Comparison of ENCODE assay signal across 8 cellular contexts in the genomic region with DNA sequence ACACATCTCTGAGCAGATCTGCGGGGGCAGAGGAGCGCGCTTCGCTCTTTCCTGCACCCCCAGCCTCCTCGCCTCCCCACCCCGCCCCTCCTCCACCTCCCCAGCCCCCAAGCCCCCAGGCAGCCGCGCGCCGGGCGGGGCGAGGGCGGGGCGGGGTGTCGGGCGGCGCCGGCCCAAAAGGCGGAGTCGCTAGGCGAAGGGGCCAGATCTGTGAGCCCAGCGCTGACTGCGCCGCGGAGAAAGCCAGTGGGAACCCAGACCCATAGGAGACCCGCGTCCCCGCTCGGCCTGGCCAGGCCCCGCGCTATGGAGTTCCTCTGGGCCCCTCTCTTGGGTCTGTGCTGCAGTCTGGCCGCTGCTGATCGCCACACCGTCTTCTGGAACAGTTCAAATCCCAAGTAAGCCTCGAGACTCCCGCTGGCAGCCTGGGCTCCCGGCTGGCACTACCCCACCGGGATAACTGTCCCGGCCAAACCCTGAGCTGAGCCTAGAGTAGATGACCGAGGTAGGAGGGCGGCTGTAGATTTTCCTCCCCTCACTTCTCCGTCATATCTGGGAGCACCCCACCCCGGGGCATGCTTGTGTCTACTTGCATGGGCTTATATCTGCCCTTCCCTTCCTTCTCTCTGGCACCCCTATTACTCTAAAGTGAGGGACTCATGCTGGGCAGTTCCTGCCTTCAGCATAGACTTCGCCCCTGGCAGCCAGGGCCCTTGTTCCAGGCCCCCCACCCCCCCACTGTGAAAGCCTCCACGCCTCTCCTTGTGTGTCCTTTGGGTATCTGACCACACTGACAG. TPM values are rescaled to one million over a fixed set of nuclear protein-coding genes. Genes with fewer than 3 reads are reported as not detected.
DNase-seq lines count a peak whose midpoint lies in the region; ATAC-seq and TF ChIP-seq lines count a peak whose summit lies in the region.

A gene with protein sequence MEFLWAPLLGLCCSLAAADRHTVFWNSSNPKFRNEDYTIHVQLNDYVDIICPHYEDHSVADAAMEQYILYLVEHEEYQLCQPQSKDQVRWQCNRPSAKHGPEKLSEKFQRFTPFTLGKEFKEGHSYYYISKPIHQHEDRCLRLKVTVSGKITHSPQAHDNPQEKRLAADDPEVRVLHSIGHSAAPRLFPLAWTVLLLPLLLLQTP (plus strand): TSS at position 205 of the 797 bp plus-strand sequence. CDS start 102 bp downstream, at position 307.

- H3K36me3 ChIP-seq in A673 (ENCODE audit: insufficient read depth, low read length, poor library complexity, severe bottlenecking) = no peaks in the 10 kb centered on the region
- H3K36me3 ChIP-seq in H7 (replicated peaks; ENCODE audit: control insufficient read depth, insufficient read depth, low read length) = peaks cover 1% of the 10 kb centered on the region; the same call in 1 of the 2 replicates
- H3K36me3 ChIP-seq in mammary epithelial cell (ENCODE audit: insufficient read depth, low read length) = peaks cover 7% of the 10 kb centered on the region

- H3K9ac ChIP-seq in mammary epithelial cell (ENCODE audit: insufficient read depth, low read length) = peak within 1 kb of the TSS; percentile 96

- POLR2A ChIA-PET in A673 (lab: Charles Lee; ENCODE audit: low non-redundant PET) = no interaction called here

- no peaks in the 10 kb centered on the region for H4K20me1 ChIP-seq in mammary epithelial cell (ENCODE audit: insufficient read depth, low read length)

- H3K4me1 ChIP-seq in A673 (ENCODE audit: insufficient read depth, low read length, poor library complexity, severe bottlenecking) = peaks cover 35% of the 10 kb centered on the region
- peaks cover 65% of the 10 kb centered on the region for H3K4me1 ChIP-seq in mammary epithelial cell (ENCODE audit: insufficient read depth, low read length)

- peak; percentile 49 for DNase-seq in A673 (ENCODE audit: low spot score)
- DNase-seq in H7 = peak; percentile 85
- peak; percentile 51 for DNase-seq in SW480 (ENCODE audit: low spot score)
- peak; percentile 73 for DNase-seq in mammary epithelial cell
- peak; percentile 59 for DNase-seq in retina

- H3K79me2 ChIP-seq in mammary epithelial cell (ENCODE audit: insufficient read depth, low read length) = peaks cover 38% of the 10 kb centered on the region

- BruUV-seq in A673 (replicated peaks; lab: Mats Ljungman, UMichigan) (no TSS peak), mammary epithelial cell (replicated peaks; lab: Mats Ljungman, UMichigan) (TSS peak; percentile 73)

- H3K9me3 ChIP-seq in A673 (ENCODE audit: low read depth, low read length, poor library complexity, severe bottlenecking) (no peaks in the 10 kb centered on the region), mammary epithelial cell (replicated peaks; ENCODE audit: insufficient read depth, low read length) (no peaks in the 10 kb centered on the region), iPS-18c (ENCODE audit: control insufficient read depth, insufficient read depth, low read length) (peaks cover 2% of the 10 kb centered on the region)

- dilution Hi-C loops in mammary epithelial cell (cut with HindIII; ENCODE audit: low sequenced_read_pairs) = no loop called here

- ATAC-seq in GM21360 (IDR thresholded peaks at IDR 0.05; ENCODE audit: unreplicated experiment) (no peak), GM19455 (IDR thresholded peaks at IDR 0.05; ENCODE audit: unreplicated experiment) (no peak)

- TF ChIP-seq CTCF in A673 (conservative IDR thresholded peaks at IDR 0.05; ENCODE audit: low read depth, low read length) (no peak), mammary epithelial cell (conservative IDR thresholded peaks at IDR 0.05 in 1 of 2, IDR thresholded peaks at IDR 0.05 in 1 of 2; ENCODE audit: extremely low read depth in 1 of 2, insufficient read depth in 1 of 2, low read depth in 1 of 2, low read length in 2 of 2) (no peak)

- intact Hi-C loops in A673 (cut with micrococcal nuclease; ENCODE audit: unreplicated experiment) = loop anchor here (5.0 kb wide), 1 partner anchor 36 kb away; no protein-coding TSS in a partner anchor
- intact Hi-C loops in mammary epithelial cell (cut with micrococcal nuclease) = loop anchor here (1.0 kb wide), 2 partner anchors 8 to 34 kb away; no protein-coding TSS in a partner anchor

- peak within 1 kb of the TSS; percentile 100 for H3K4me2 ChIP-seq in mammary epithelial cell (ENCODE audit: insufficient read depth, low read depth, low read length)

- 0% methylated on average over 15 of the region's 45 CpGs for WGBS in mammary epithelial cell (ENCODE audit: low coverage, missing lambda C conversion rate)

- no peak within 1 kb of the TSS for H3K27ac ChIP-seq in A673 (ENCODE audit: low read depth, low read length, poor library complexity, severe bottlenecking)
- H3K27ac ChIP-seq in mammary epithelial cell (ENCODE audit: insufficient read depth, low read depth, low read length) = peak within 1 kb of the TSS; percentile 92

- peak within 1 kb of the TSS; percentile 93 for H2AFZ ChIP-seq in mammary epithelial cell (ENCODE audit: low read depth, low read length)

- CTCF ChIA-PET in A673 (lab: Charles Lee) (no interaction called here), mammary epithelial cell (lab: Charles Lee; ENCODE audit: low non-redundant PET) (interaction anchor here (0.6 to 0.8 kb wide), 2 partner anchors 37 to 84 kb away, joined by 4 read pairs; no protein-coding TSS in a partner anchor)

- H3K4me3 ChIP-seq in A673 (ENCODE audit: low read depth, low read length, poor library complexity, severe bottlenecking) = peak within 1 kb of the TSS; percentile 56
- peak within 1 kb of the TSS; percentile 74 for H3K4me3 ChIP-seq in H7 (ENCODE audit: insufficient read depth, low read depth, low read length)
- H3K4me3 ChIP-seq in mammary epithelial cell (replicated peaks in 1 of 3; ENCODE audit: insufficient read depth in 1 of 3, low read depth in 2 of 3, low read length in 3 of 3) = peak within 1 kb of the TSS; percentile 66 to 89 (median 76)
- peak within 1 kb of the TSS; percentile 64 for H3K4me3 ChIP-seq in iPS-18c (ENCODE audit: insufficient read depth, low read depth, low read length)

- H3K27me3 ChIP-seq in A673 (replicated peaks; ENCODE audit: insufficient read depth, low read depth, low read length, poor library complexity) (no peaks in the 10 kb centered on the region), H7 (ENCODE audit: control insufficient read depth, insufficient read depth, low read length) (peaks cover 53% of the 10 kb centered on the region), mammary epithelial cell (ENCODE audit: insufficient read depth, low read length) (no peaks in the 10 kb centered on the region)

- in situ Hi-C loops in mammary epithelial cell (cut with MboI; ENCODE audit: low sequenced_read_pairs in 2 of 2) = no loop called here

RNA-seq across cellular contexts. Expression of the gene that starts here (rescaled TPM):
- total RNA-seq in A673 (2021) = 0.90 and 1.0 TPM in 2 replicates
- 4.9 and 6.4 TPM in 2 replicates for total RNA-seq in H7 (2014; rRNA removed; shearing (Covaris generic))
- total RNA-seq in mammary epithelial cell = 10 to 100 TPM; 21.5 to 54.0 TPM
- polyA plus RNA-seq in mammary epithelial cell = 28.8 TPM
- polyA minus RNA-seq in mammary epithelial cell = 13.7 TPM
